In the genomic region with DNA sequence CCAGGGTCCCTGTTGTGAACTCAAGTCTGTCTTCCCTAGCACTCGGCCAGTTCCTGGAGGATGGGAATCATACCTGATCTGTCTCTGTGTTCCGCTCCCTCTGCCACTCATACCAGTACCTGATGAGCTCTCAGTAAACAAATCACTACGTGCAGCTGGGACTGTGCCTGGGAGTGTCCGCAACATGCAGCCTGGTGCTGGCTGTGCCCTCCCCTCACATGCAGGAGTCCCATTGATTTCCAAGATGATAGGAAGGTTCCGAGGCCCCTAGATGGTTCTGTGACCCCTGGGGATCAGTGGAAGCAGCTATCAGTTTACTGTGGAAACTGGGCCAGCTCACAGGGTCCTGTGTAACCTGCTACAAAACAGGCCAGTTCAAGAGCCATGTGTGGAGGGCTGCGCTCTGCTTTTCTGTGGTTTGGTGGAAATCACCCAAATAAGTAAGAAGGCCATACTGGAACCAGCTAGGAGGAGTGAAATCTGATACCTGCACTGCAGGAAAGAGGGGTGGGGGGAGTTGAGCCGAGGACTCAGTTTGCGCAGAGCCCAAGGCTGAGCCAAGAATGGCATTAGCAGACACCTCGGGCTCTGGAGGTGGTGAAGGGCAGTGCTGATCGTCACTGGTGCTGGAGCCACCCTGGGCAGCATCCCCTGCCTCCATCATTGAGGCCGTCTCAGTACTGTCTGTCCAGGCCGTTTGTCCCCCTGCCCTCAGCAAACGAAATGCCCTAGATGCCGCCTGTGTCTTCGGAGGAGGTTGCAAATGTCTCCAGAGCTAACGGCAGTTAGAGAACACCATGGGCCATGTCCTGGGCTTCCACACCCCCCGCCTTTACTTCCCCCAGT, we compare ENCODE assay signal across 27 cellular contexts.
DNase-seq lines count a peak whose midpoint lies in the region; ATAC-seq, FAIRE-seq and TF ChIP-seq lines count a peak whose summit lies in the region.
"Had no signal": no experiment of that assay in that cellular context is flagged by ENCODE, and none has a peak within 500 bp of the region (broad histone marks: within the 10 kb centered on the region; RNA-seq: fewer than 3 reads in every experiment).

No MANE protein-coding gene starts in this region.

- H2AFZ ChIP-seq in GM23338 = peak overlapping the region; percentile 91

- H3K4me3 Mint-ChIP-seq in GM23338 (peak overlapping the region; percentile 18; the same call in 1 of the 3 replicates), mesothelial cell of epicardium (no peak overlapping the region)
- no peak overlapping the region for H3K4me3 Mint-ChIP-seq in activated CD8-positive, alpha-beta memory T cell treated with anti-CD3 and anti-CD28 coated beads, Interleukin-2, amount 10 ng/mL, durations not matched to agents 7 days and 5 days
- H3K4me3 Mint-ChIP-seq: CD4-positive, alpha-beta T cell had no signal

- CTCF ChIA-PET in activated CD8-positive, alpha-beta memory T cell treated with anti-CD3 and anti-CD28 coated beads, Interleukin-2, amount 10 ng/mL, durations not matched to agents 7 days and 5 days (lab: Charles Lee) = no interaction called here

- H3K27ac ChIP-seq in GM23338 (ENCODE audit: low read depth) (no peak overlapping the region), HUES6 (ENCODE audit: low read depth, low read length) (no peak overlapping the region), brain microvascular endothelial cell (no peak overlapping the region)
- H3K27ac ChIP-seq: ascending aorta had no signal

- no peak overlapping the region; the same call in 1 of the 2 replicates for H3K27ac Mint-ChIP-seq in GM23338
- peak overlapping the region; percentile 92 for H3K27ac Mint-ChIP-seq in mesothelial cell of epicardium
- no peak overlapping the region for H3K27ac Mint-ChIP-seq in activated CD8-positive, alpha-beta memory T cell treated with anti-CD3 and anti-CD28 coated beads, Interleukin-2, amount 10 ng/mL, durations not matched to agents 7 days and 5 days
- H3K27ac Mint-ChIP-seq: CD4-positive, alpha-beta T cell had no signal

- H3K9me2 ChIP-seq in GM23338 (ENCODE audit: insufficient read depth) = no peaks in the 10 kb centered on the region

- H3K9ac ChIP-seq in HUES6 (ENCODE audit: low read length) = no peak overlapping the region

- H3K9me3 Mint-ChIP-seq in GM23338 = no peaks in the 10 kb centered on the region
- H3K9me3 Mint-ChIP-seq in mesothelial cell of epicardium = no peaks in the 10 kb centered on the region
- H3K9me3 Mint-ChIP-seq in activated CD8-positive, alpha-beta memory T cell treated with anti-CD3 and anti-CD28 coated beads, Interleukin-2, amount 10 ng/mL, durations not matched to agents 7 days and 5 days (ENCODE audit: low read depth) = no peaks in the 10 kb centered on the region
- H3K9me3 Mint-ChIP-seq: activated naive CD4-positive, alpha-beta T cell treated with anti-CD3 and anti-CD28 coated beads, Interleukin-2, amount 50 U/mL, for 72 hours; CD4-positive, alpha-beta T cell had no signal

- H3K4me3 ChIP-seq in GM23338 (no peak overlapping the region), HUES6 (ENCODE audit: low read depth, low read length) (peak overlapping the region; percentile 27; the same call in 1 of the 2 replicates), bronchial epithelial cell (ENCODE audit: low read depth, low read length) (no peak overlapping the region), brain microvascular endothelial cell (ENCODE audit: low read depth, low read length) (no peak overlapping the region)
- H3K4me3 ChIP-seq: ascending aorta, stomach, tibial nerve had no signal

- in situ Hi-C loops in brain microvascular endothelial cell (cut with HindIII; ENCODE audit: low pct_ligation_motif_present, low sequenced_read_pairs) = no loop called here

- H3K79me2 ChIP-seq in GM23338 (replicated peaks; ENCODE audit: insufficient read depth) = no peaks in the 10 kb centered on the region

- DNase-seq in GM23338 (ENCODE audit: low spot score) = peak; percentile 62
- DNase-seq in bronchial epithelial cell (ENCODE audit: low read depth) = no peak
- no peak for DNase-seq in mesothelial cell of epicardium (ENCODE audit: low spot score in 2 of 2, unreplicated experiment in 2 of 2)
- no peak for DNase-seq in activated CD8-positive, alpha-beta memory T cell treated with anti-CD3 and anti-CD28 coated beads, Interleukin-2, amount 10 ng/mL, durations not matched to agents 7 days and 5 days
- no peak for DNase-seq in kidney tubule cell (ENCODE audit: low spot score)
- no peak for DNase-seq in brain microvascular endothelial cell
- DNase-seq: activated CD4-positive, alpha-beta T cell treated with anti-CD3 and anti-CD28 coated beads for 48 hours; CD4-positive, alpha-beta T cell; DMS53; erythroblast; foreskin fibroblast; GF-D8; hippocampal formation; KBM-7; NCI-H2029; NCI-H526 treated with DMSO at 0.1 percent for 48 hours; OCI-M1; SIG-M5; stimulated activated CD4-positive, alpha-beta T cell treated with anti-CD3 and anti-CD28 coated beads, Interleukin-12 subunit alpha, Interleukin-12 subunit beta, amount 100 ng/mL, for 4 hours; stomach; T-helper 1 cell had no signal

- H3K4me1 Mint-ChIP-seq in GM23338 (peaks cover 53% of the 10 kb centered on the region), mesothelial cell of epicardium (peaks cover 41% of the 10 kb centered on the region)
- H3K4me1 Mint-ChIP-seq in activated CD8-positive, alpha-beta memory T cell treated with anti-CD3 and anti-CD28 coated beads, Interleukin-2, amount 10 ng/mL, durations not matched to agents 7 days and 5 days = no peaks in the 10 kb centered on the region

- TF ChIP-seq CTCF in GM23338 (conservative IDR thresholded peaks at IDR 0.05; ENCODE audit: low read depth in 2 of 2) (no peak), bronchial epithelial cell (IDR thresholded peaks at IDR 0.05; ENCODE audit: insufficient read depth, low read length, severe bottlenecking) (no peak), mesothelial cell of epicardium (IDR thresholded peaks at IDR 0.05; ENCODE audit: unreplicated experiment) (no peak), brain microvascular endothelial cell (IDR thresholded peaks at IDR 0.05; ENCODE audit: low read depth, low read length, missing control alignments) (no peak)

- H3K36me3 ChIP-seq in GM23338 (ENCODE audit: insufficient read depth) = no peaks in the 10 kb centered on the region; the same call in 1 of the 2 replicates
- H3K36me3 ChIP-seq in HUES6 (ENCODE audit: control insufficient read depth, insufficient read depth, low read length) = no peaks in the 10 kb centered on the region
- no peaks in the 10 kb centered on the region for H3K36me3 ChIP-seq in bronchial epithelial cell (ENCODE audit: control insufficient read depth, insufficient read depth, low read length)
- no peaks in the 10 kb centered on the region for H3K36me3 ChIP-seq in brain microvascular endothelial cell (replicated peaks)
- H3K36me3 ChIP-seq: ascending aorta, stomach had no signal

- FAIRE-seq in bronchial epithelial cell (lab: Jason Lieb, UNC) = peak; percentile 36

- H3F3A ChIP-seq in GM23338 (replicated peaks; ENCODE audit: low read depth) = 0 out of 2 replicates have a peak, but pooled peaks cover 4% of the 10 kb centered on the region

- no peaks in the 10 kb centered on the region for H4K20me1 ChIP-seq in GM23338 (replicated peaks; ENCODE audit: insufficient read depth)

- peak overlapping the region; percentile 69 for H3K4me2 ChIP-seq in GM23338

- ATAC-seq in GM23338 (peak; percentile 67), GM21360 (IDR thresholded peaks at IDR 0.05; ENCODE audit: unreplicated experiment) (no peak)
- no peak for ATAC-seq in activated CD8-positive, alpha-beta memory T cell treated with anti-CD3 and anti-CD28 coated beads, Interleukin-2, amount 10 ng/mL, durations not matched to agents 7 days and 5 days
- ATAC-seq: activated naive CD4-positive, alpha-beta T cell treated with anti-CD3 and anti-CD28 coated beads, Interleukin-2, amount 50 U/mL, for 72 hours; HCT116 had no signal

- H3K36me3 Mint-ChIP-seq in GM23338 (ENCODE audit: low read depth) (no peaks in the 10 kb centered on the region), mesothelial cell of epicardium (no peaks in the 10 kb centered on the region)
- H3K36me3 Mint-ChIP-seq in activated CD8-positive, alpha-beta memory T cell treated with anti-CD3 and anti-CD28 coated beads, Interleukin-2, amount 10 ng/mL, durations not matched to agents 7 days and 5 days = no peaks in the 10 kb centered on the region
- H3K36me3 Mint-ChIP-seq: activated naive CD4-positive, alpha-beta T cell treated with anti-CD3 and anti-CD28 coated beads, Interleukin-2, amount 50 U/mL, for 72 hours had no signal

- H3K9me3 ChIP-seq in HUES6 (ENCODE audit: control insufficient read depth, insufficient read depth, low read depth, low read length) = no peaks in the 10 kb centered on the region
- H3K9me3 ChIP-seq: ascending aorta, stomach, tibial nerve had no signal

- H3K4me1 ChIP-seq in GM23338 (ENCODE audit: insufficient read depth) (peaks cover 28% of the 10 kb centered on the region), HUES6 (ENCODE audit: control insufficient read depth, insufficient read depth, low read length) (peaks cover 70% of the 10 kb centered on the region)

- H3K27me3 ChIP-seq in GM23338 (ENCODE audit: insufficient read depth) = peaks cover 13% of the 10 kb centered on the region
- peaks cover 13% of the 10 kb centered on the region for H3K27me3 ChIP-seq in HUES6 (ENCODE audit: control insufficient read depth, insufficient read depth, low read length)
- no peaks in the 10 kb centered on the region for H3K27me3 ChIP-seq in bronchial epithelial cell (ENCODE audit: control insufficient read depth, insufficient read depth, low read length)
- no peaks in the 10 kb centered on the region for H3K27me3 ChIP-seq in brain microvascular endothelial cell (replicated peaks)
- H3K27me3 ChIP-seq: ascending aorta, tibial nerve had no signal

- peaks cover 24% of the 10 kb centered on the region for H3K27me3 Mint-ChIP-seq in GM23338 (ENCODE audit: insufficient read depth, low read depth, poor library complexity)
- no peaks in the 10 kb centered on the region for H3K27me3 Mint-ChIP-seq in mesothelial cell of epicardium (ENCODE audit: low read depth)
- H3K27me3 Mint-ChIP-seq in activated CD8-positive, alpha-beta memory T cell treated with anti-CD3 and anti-CD28 coated beads, Interleukin-2, amount 10 ng/mL, durations not matched to agents 7 days and 5 days = peaks cover 54% of the 10 kb centered on the region

TF ChIP-seq in GM23338, 12 proteins besides CTCF, POLR2A, EP300 and RAD21 (continues in another document):
- TF ChIP-seq EZH2 (IDR thresholded peaks at IDR 0.05; ENCODE audit: low read depth, unreplicated experiment) = no peak
- TF ChIP-seq NANOG (IDR thresholded peaks at IDR 0.05; ENCODE audit: borderline replicate concordance) = no peak
- TF ChIP-seq, protein P1, sequence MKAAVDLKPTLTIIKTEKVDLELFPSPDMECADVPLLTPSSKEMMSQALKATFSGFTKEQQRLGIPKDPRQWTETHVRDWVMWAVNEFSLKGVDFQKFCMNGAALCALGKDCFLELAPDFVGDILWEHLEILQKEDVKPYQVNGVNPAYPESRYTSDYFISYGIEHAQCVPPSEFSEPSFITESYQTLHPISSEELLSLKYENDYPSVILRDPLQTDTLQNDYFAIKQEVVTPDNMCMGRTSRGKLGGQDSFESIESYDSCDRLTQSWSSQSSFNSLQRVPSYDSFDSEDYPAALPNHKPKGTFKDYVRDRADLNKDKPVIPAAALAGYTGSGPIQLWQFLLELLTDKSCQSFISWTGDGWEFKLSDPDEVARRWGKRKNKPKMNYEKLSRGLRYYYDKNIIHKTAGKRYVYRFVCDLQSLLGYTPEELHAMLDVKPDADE (IDR thresholded peaks at IDR 0.05) = no peak
- TF ChIP-seq EZH2phosphoT487 (IDR thresholded peaks at IDR 0.05; ENCODE audit: unreplicated experiment) = no peak
